Comparison of ENCODE assay signal across 8 cellular contexts in the genomic region with DNA sequence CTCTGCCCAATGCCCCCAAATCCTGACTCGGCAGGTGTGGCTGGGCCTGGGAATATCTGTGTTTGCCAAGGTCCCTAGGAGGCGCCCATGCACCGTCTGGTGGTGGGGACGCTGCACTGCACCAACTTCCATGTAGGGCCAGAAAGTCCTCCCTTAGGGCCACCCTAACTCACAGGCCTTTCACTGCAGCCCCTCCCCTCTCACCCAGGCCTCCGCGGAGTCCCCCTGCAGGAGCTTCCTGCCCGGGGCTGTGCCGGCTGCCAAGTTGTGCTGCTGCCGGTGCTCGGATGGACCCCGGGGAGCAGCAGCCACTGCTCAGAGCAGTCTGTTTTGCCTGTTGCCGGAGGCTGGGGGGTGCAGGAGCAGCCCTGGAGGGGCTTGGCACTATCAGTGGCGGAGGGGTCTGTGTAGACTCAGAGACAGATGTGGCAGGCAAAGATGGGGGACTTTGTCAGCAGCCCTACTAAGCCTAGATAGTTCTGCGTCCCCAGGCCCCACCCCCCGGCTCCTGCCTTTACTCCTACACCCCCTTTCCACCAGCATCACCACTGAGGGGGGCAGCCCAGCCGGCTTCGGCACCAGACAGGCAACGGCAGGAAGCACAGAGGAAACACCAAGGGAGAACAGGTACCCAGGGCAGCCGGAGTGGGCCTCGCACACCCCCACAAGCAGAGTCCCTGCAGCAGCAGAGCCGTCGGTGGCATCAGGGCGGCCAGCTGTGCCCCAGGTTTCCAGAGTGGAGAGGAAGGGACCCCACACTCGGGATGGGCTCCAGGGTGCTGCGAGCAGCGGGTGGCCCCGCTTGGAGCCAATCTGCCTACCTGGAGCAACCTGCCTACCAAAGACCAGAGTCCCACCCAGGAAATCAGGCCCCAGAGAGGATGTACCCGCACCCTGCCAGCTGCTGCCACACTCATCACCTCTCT.
DNase-seq lines count a peak whose midpoint lies in the region; ATAC-seq and TF ChIP-seq lines count a peak whose summit lies in the region.

No MANE protein-coding gene starts in this region.

- H3K27me3 ChIP-seq in adrenal gland (peaks cover 14% of the 10 kb centered on the region), hepatocyte (peaks cover 15% of the 10 kb centered on the region), spleen (replicated peaks in 1 of 7) (peaks cover 0 to 95% (median 16%) of the 10 kb centered on the region in 7 donors)

- no peaks in the 10 kb centered on the region for H3K79me2 ChIP-seq in hepatocyte

- WGBS in adrenal gland, 4 donors, result 37 to 60% (median 41%) methylated on average over 12 to 28 of the region's 28 CpGs
- WGBS in hepatocyte (ENCODE audit: low lambda C conversion rate, missing lambda C conversion rate), result 47% methylated on average over 26 of the region's 28 CpGs
- 32 to 48% (median 43%) methylated on average over 14 to 28 of the region's 28 CpGs for WGBS in spleen, 5 donors

- TF ChIP-seq CTCF in adrenal gland (IDR thresholded peaks at IDR 0.05) (peak; percentile 29 to 65 (median 50)), hepatocyte (IDR thresholded peaks at IDR 0.05; ENCODE audit: poor library complexity) (peak; percentile 63), spleen (IDR thresholded peaks at IDR 0.05 in 8 of 11, conservative IDR thresholded peaks at IDR 0.05 in 3 of 11) (peak in 8 of 11 experiments; percentile 17 to 62 (median 31))

- ATAC-seq in HG03378 (IDR thresholded peaks at IDR 0.05; ENCODE audit: unreplicated experiment), result no peak

- H3K4me3 ChIP-seq in adrenal gland, result no peak overlapping the region
- H3K4me3 ChIP-seq in hepatocyte, result no peak overlapping the region
- H3K4me3 ChIP-seq in spleen, result no peak overlapping the region

- no peaks in the 10 kb centered on the region for H3K9me2 ChIP-seq in hepatocyte (replicated peaks; ENCODE audit: insufficient read depth)

- H3K9me3 ChIP-seq in adrenal gland (replicated peaks in 1 of 3) (no peaks in the 10 kb centered on the region), hepatocyte (ENCODE audit: low read depth) (no peaks in the 10 kb centered on the region), spleen (no peaks in the 10 kb centered on the region)

- H4K20me1 ChIP-seq in hepatocyte (ENCODE audit: insufficient read depth, poor library complexity, severe bottlenecking), result no peaks in the 10 kb centered on the region

- H3K27ac ChIP-seq in adrenal gland, result no peak overlapping the region
- H3K27ac ChIP-seq in hepatocyte, result no peak overlapping the region
- no peak overlapping the region for H3K27ac ChIP-seq in spleen

- H3K4me1 ChIP-seq in adrenal gland (replicated peaks in 1 of 2), result no peaks in the 10 kb centered on the region
- H3K4me1 ChIP-seq in hepatocyte (ENCODE audit: insufficient read depth), result peaks cover 6% of the 10 kb centered on the region
- no peaks in the 10 kb centered on the region for H3K4me1 ChIP-seq in spleen

- no peak for TF ChIP-seq POLR2A in adrenal gland (IDR thresholded peaks at IDR 0.05)
- no peak for TF ChIP-seq POLR2A in spleen (IDR thresholded peaks at IDR 0.05)

- no peak overlapping the region for H2AFZ ChIP-seq in hepatocyte

- DNase-seq in DMS53 (lab: John Stamatoyannopoulos, UW) (peak; percentile 71), HT-29 (ENCODE audit: low spot score) (peak; percentile 72), adrenal gland (peak in 6 of 7 donors; percentile 22 to 65 (median 35)), hepatocyte (ENCODE audit: low spot score) (peak; percentile 72), spleen (no peak), EL (no peak), DMS153 treated with DMSO at 0.1 percent for 48 hours (lab: John Stamatoyannopoulos, UW; ENCODE audit: unreplicated experiment) (no peak)

- intact Hi-C loops in adrenal gland (cut with DNase I), result loop anchor here in 1 of 2 donors (10.0 kb wide), 1 partner anchor 349 kb away; no protein-coding TSS in a partner anchor
- intact Hi-C loops in spleen (cut with DNase I; ENCODE audit: low total_unique reads), result no loop called here

- H3K36me3 ChIP-seq in adrenal gland (replicated peaks in 1 of 2) (no peaks in the 10 kb centered on the region), hepatocyte (replicated peaks; ENCODE audit: insufficient read depth, low read depth) (no peaks in the 10 kb centered on the region), spleen (no peaks in the 10 kb centered on the region)

- peak overlapping the region; percentile 59 for H3K4me2 ChIP-seq in hepatocyte

Comparison
In these comparisons a context has a peak if more than half of its experiments do, and no peak if none do; other contexts are left out.
1. DNase-seq: peak in DMS53 (single experiment), HT-29 (single experiment), adrenal gland (6 of 7) and hepatocyte (single experiment); none in spleen (single experiment), EL (single experiment) and DMS153 treated with DMSO at 0.1 percent for 48 hours (single experiment).
2. Peak in every context shown above with its lines, with median percentiles within 50 percentile points of each other: CTCF ChIP-seq.